8 cellular contexts compared by ENCODE assay signal in the genomic region with DNA sequence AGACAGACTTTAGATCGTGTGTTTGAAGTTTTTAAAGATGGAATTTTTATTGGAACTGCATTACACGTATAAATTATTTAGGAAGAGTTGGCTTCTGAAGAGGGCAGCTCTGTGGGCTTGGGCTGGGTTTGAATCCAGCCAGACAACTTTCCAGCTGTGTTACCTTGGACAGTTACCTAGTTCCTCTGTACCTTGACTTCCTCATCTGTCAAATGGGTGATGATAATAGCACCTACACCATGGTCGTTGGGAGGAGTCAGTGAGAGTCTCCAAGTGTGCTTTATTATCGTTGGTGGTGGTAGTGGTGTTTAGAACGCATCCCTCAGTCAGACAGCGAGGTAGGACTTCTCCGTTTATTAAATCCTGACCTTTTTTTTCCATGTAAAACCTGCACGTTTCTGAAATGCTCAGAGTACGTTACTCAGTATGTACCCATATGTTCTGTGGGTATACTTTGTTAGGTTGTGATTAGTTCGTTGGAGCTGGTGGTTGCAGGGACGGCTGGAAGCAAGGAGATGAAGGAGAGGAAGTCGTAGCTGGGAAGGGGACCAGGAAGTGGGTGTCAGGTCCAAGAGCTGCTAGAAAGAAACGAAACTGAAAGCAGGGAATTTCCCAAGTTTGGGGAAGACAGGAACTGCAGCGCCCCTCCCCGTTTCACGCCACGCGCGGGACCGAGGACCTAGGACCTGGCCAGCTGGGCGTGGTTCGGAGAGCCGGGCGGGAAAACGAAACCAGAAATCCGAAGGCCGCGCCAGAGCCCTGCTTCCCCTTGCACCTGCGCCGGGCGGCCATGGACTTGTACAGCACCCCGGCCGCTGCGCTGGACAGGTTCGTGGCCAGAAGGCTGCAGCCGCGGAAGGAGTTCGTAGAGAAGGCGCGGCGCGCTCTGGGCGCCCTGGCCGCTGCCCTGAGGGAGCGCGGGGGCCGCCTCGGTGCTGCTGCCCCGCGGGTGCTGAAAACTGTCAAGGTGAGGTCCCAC. TPM values are rescaled to one million over a fixed set of nuclear protein-coding genes. Genes with fewer than 3 reads are reported as not detected.
A peak's percentile ranks its signal among the peaks of the same experiment; 100 is the strongest.
DNase-seq lines count a peak whose midpoint lies in the region; ATAC-seq and TF ChIP-seq lines count a peak whose summit lies in the region.

Gene OAS3 (plus strand): TSS at position 734 of the 979 bp plus-strand sequence. CDS start 57 bp downstream, at position 791.

- intact Hi-C loops in Calu3 (cut with micrococcal nuclease; ENCODE audit: unreplicated experiment) = loop anchor here (5.0 kb wide), 1 partner anchor 36 kb away; no protein-coding TSS in a partner anchor

- H3K4me3 Mint-ChIP-seq in Calu3 (ENCODE audit: low read depth, unreplicated experiment) (peak within 1 kb of the TSS; percentile 96), endothelial cell (ENCODE audit: unreplicated experiment) (peak within 1 kb of the TSS; percentile 92), mesothelial cell of epicardium (peak within 1 kb of the TSS; percentile 63)

- H3K4me1 Mint-ChIP-seq in Calu3 (ENCODE audit: low read depth, unreplicated experiment) (peaks cover 38% of the 10 kb centered on the region), endothelial cell (ENCODE audit: unreplicated experiment) (peaks cover 15% of the 10 kb centered on the region), mesothelial cell of epicardium (no peaks in the 10 kb centered on the region)

- no peaks in the 10 kb centered on the region for H3K36me3 ChIP-seq in H7 (replicated peaks; ENCODE audit: control insufficient read depth, insufficient read depth, low read length)

- H3K27me3 ChIP-seq in H7 (ENCODE audit: control insufficient read depth, insufficient read depth, low read length) = peaks cover 15% of the 10 kb centered on the region

- no peak for TF ChIP-seq CTCF in Calu3 (IDR thresholded peaks at IDR 0.05; ENCODE audit: unreplicated experiment)
- TF ChIP-seq CTCF in endothelial cell (IDR thresholded peaks at IDR 0.05; ENCODE audit: unreplicated experiment) = no peak
- TF ChIP-seq CTCF in mesothelial cell of epicardium (IDR thresholded peaks at IDR 0.05; ENCODE audit: unreplicated experiment) = no peak

- H3K9me3 Mint-ChIP-seq in Calu3 (ENCODE audit: low read depth, unreplicated experiment) = no peaks in the 10 kb centered on the region
- no peaks in the 10 kb centered on the region for H3K9me3 Mint-ChIP-seq in endothelial cell (ENCODE audit: unreplicated experiment)
- H3K9me3 Mint-ChIP-seq in mesothelial cell of epicardium = peaks cover 3% of the 10 kb centered on the region

- H3K36me3 Mint-ChIP-seq in Calu3 (ENCODE audit: insufficient read depth, unreplicated experiment) (peaks cover 21% of the 10 kb centered on the region), endothelial cell (ENCODE audit: low read depth, unreplicated experiment) (no peaks in the 10 kb centered on the region), mesothelial cell of epicardium (no peaks in the 10 kb centered on the region)

- ATAC-seq in HG02840 (IDR thresholded peaks at IDR 0.05; ENCODE audit: low FRiP score, unreplicated experiment) = no peak

- peak within 1 kb of the TSS; percentile 46 for H3K4me3 ChIP-seq in H7 (ENCODE audit: insufficient read depth, low read depth, low read length)

- BruUV-seq in Calu3 (replicated peaks; lab: Mats Ljungman, UMichigan) = TSS peak; percentile 95

- CTCF ChIA-PET in Calu3 (lab: Charles Lee) = interaction anchor here (1.0 to 1.7 kb wide), 4 partner anchors 11 to 38 kb away, joined by 4 to 9 read pairs (median 6); partner anchors contain the start of gene OAS1

- peak within 1 kb of the TSS; percentile 91 for H3K27ac Mint-ChIP-seq in Calu3 (ENCODE audit: unreplicated experiment)
- no peak within 1 kb of the TSS for H3K27ac Mint-ChIP-seq in endothelial cell (ENCODE audit: unreplicated experiment)
- H3K27ac Mint-ChIP-seq in mesothelial cell of epicardium = no peak within 1 kb of the TSS

- DNase-seq in Calu3 = peak; percentile 92
- DNase-seq in H7 = peak; percentile 65
- peak; percentile 85 for DNase-seq in NCI-H69 (lab: John Stamatoyannopoulos, UW)
- DNase-seq in activated CD8-positive, alpha-beta memory T cell treated with anti-CD3 and anti-CD28 coated beads, Interleukin-2, amount 50 U/mL, for 1 hour (ENCODE audit: extremely low read depth) = peak; percentile 9
- peak; percentile 26 for DNase-seq in endothelial cell (ENCODE audit: low spot score)
- DNase-seq in mesothelial cell of epicardium (ENCODE audit: low spot score in 2 of 2, unreplicated experiment in 2 of 2) = peak in 1 of 2 experiments; percentile 48
- peak; percentile 47 to 56 for DNase-seq in stimulated activated CD8-positive, alpha-beta memory T cell treated with anti-CD3 and anti-CD28 coated beads, Interleukin-15, amount 100 ng/mL, for 4 hours (ENCODE audit: low read depth in 2 of 2)

- H3K27me3 Mint-ChIP-seq in Calu3 (ENCODE audit: unreplicated experiment) = no peaks in the 10 kb centered on the region
- peaks cover 2% of the 10 kb centered on the region for H3K27me3 Mint-ChIP-seq in endothelial cell (ENCODE audit: unreplicated experiment)
- peaks cover 5% of the 10 kb centered on the region for H3K27me3 Mint-ChIP-seq in mesothelial cell of epicardium (ENCODE audit: low read depth)

RNA-seq across cellular contexts. Expression of gene OAS3, which starts in this region (rescaled TPM):
- total RNA-seq in Calu3 (2022) (159 and 326 TPM in 2 replicates), endothelial cell (ENCODE audit: unreplicated experiment) (2.2 TPM), mesothelial cell of epicardium (6.0 to 7.7 TPM (median 6.5 TPM) in 3 replicates)
- total RNA-seq in H7 (2014; rRNA removed; shearing (Covaris generic)) = 0.21 and 3.6 TPM in 2 replicates

Comparison
In these comparisons a context has a peak if more than half of its experiments do, and no peak if none do; other contexts are left out.
1. RNA of gene OAS3 (total RNA-seq): 159 to 326 TPM in Calu3; 6.0 to 7.7 TPM in mesothelial cell of epicardium, 2.2 TPM in endothelial cell (single experiment) and 0.21 to 3.6 TPM in H7; every median in the first group is over 10 times any median in the second.
2. Peak in every context shown above with its lines, with median percentiles within 50 percentile points of each other: H3K4me3 Mint-ChIP-seq.